26 cellular contexts compared by ENCODE assay signal in the genomic region with DNA sequence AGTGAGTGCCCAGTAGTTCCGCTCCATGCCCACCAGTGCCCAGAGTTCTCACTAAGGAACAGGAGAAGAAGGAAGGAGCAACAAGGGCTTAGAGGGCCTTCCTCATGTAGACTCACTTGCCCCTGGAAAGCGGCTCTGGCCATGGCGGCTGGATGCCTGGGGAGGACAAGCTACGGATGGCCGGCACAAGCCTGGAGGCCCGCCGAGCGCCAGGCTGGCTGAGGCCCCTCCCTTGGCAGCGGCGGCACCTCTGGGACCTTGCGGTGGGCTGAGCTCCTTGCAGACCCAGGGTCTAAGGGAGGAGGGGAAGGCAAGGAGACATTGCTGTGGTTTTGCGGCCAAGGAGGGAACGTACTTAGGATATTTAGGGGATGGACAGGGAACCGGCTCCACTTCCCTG.
"Had no signal": no experiment of that assay in that cellular context is flagged by ENCODE, and none has a peak within 500 bp of the region (broad histone marks: within the 10 kb centered on the region; RNA-seq: fewer than 3 reads in every experiment).

No MANE protein-coding gene starts in this region.

- H2AFZ ChIP-seq: hepatocyte had no signal

- H3K36me3 ChIP-seq: colonic mucosa, esophagus muscularis mucosa, gastroesophageal sphincter, heart left ventricle, lower lobe of right lung had no signal

- DNase-seq: colonic mucosa; cortex of kidney; effector CD8-positive, alpha-beta T cell; effector memory CD8-positive, alpha-beta T cell; endodermal cell; foreskin keratinocyte; heart left ventricle; hypothalamus; immature natural killer cell; islet precursor cell; kidney; kidney glomerular epithelial cell; left colon; left ventricle myocardium superior; lower lobe of right lung; mesendoderm; midbrain had no signal

- H3K4me3 Mint-ChIP-seq: dendritic cell treated with granulocyte-macrophage colony-stimulating factor and Interleukin-4, amounts not matched to agents 40 ng/mL and 50 ng/mL, for 4 days; effector memory CD8-positive, alpha-beta T cell; endodermal cell; immature natural killer cell; memory B cell had no signal

- FAIRE-seq: endometrium, frontal cortex, kidney had no signal

- H3K4me3 ChIP-seq: colonic mucosa, esophagus muscularis mucosa, gastroesophageal sphincter, heart left ventricle, hepatocyte, lower lobe of right lung had no signal

- H3K9me3 Mint-ChIP-seq: dendritic cell treated with granulocyte-macrophage colony-stimulating factor and Interleukin-4, amounts not matched to agents 40 ng/mL and 50 ng/mL, for 4 days; endodermal cell had no signal

- H3K27ac ChIP-seq: colonic mucosa, epithelial cell of prostate, esophagus muscularis mucosa, foreskin keratinocyte, gastroesophageal sphincter, heart left ventricle, hepatocyte, lower lobe of right lung had no signal

- H3K79me2 ChIP-seq: hepatocyte had no signal

- H3K27me3 ChIP-seq: colonic mucosa, esophagus muscularis mucosa, foreskin keratinocyte, gastroesophageal sphincter, heart left ventricle, hepatocyte had no signal

- H3K4me1 Mint-ChIP-seq: endodermal cell, immature natural killer cell, memory B cell had no signal

- ATAC-seq: effector memory CD8-positive, alpha-beta T cell; foreskin keratinocyte; gastroesophageal sphincter; heart left ventricle; left colon; left lobe of liver; left ventricle myocardium superior; lower lobe of right lung had no signal

- H3K4me1 ChIP-seq: colonic mucosa, esophagus muscularis mucosa, foreskin keratinocyte, gastroesophageal sphincter, heart left ventricle, lower lobe of right lung had no signal

- H3K27ac Mint-ChIP-seq: dendritic cell treated with granulocyte-macrophage colony-stimulating factor and Interleukin-4, amounts not matched to agents 40 ng/mL and 50 ng/mL, for 4 days; effector memory CD8-positive, alpha-beta T cell; endodermal cell; immature natural killer cell; memory B cell had no signal

- H3K9me3 ChIP-seq: colonic mucosa, gastroesophageal sphincter, lower lobe of right lung had no signal

- H3K4me2 ChIP-seq: hepatocyte had no signal

- H3K36me3 Mint-ChIP-seq: immature natural killer cell, memory B cell had no signal
